ENCODE assay signal across 2 cellular contexts in genomic region chr22:38007330-38007902, GRCh38.
TF ChIP-seq lines count a peak whose summit lies in the region.

No MANE protein-coding gene starts in this region.

TF ChIP-seq in HepG2, 621 proteins besides CTCF, POLR2A, EP300 and RAD21:
- no peak for TF ChIP-seq ETV5 (CRISPR knock-in tag; IDR thresholded peaks at IDR 0.05; ENCODE audit: borderline replicate concordance)
- TF ChIP-seq ZNF788 (CRISPR knock-in tag; IDR thresholded peaks at IDR 0.05; ENCODE audit: borderline replicate concordance): peak; percentile 45; the same call in 1 of the 2 replicates
- TF ChIP-seq ZNF772 (CRISPR knock-in tag; IDR thresholded peaks at IDR 0.05): no peak
- TF ChIP-seq ZNF143 (CRISPR knock-in tag; IDR thresholded peaks at IDR 0.05): peak; percentile 8; the same call in 1 of the 2 replicates
- peak; percentile 60; the same call in 1 of the 2 replicates for TF ChIP-seq ZFX (CRISPR knock-in tag; IDR thresholded peaks at IDR 0.05; ENCODE audit: low read depth)
- no peak for TF ChIP-seq PPARG (CRISPR knock-in tag; conservative IDR thresholded peaks at IDR 0.05)
- TF ChIP-seq ZNF687 (CRISPR knock-in tag; IDR thresholded peaks at IDR 0.05): peak; percentile 62
- no peak for TF ChIP-seq ZNF362 (CRISPR knock-in tag; IDR thresholded peaks at IDR 0.05; ENCODE audit: borderline replicate concordance)
- 0 out of 2 replicates have a peak, but pooled peaks have one; percentile 15 for TF ChIP-seq ZNF235 (CRISPR knock-in tag; IDR thresholded peaks at IDR 0.05; ENCODE audit: borderline replicate concordance)
- no peak for TF ChIP-seq ZFY (CRISPR knock-in tag; IDR thresholded peaks at IDR 0.05)
- TF ChIP-seq SNAI1 (CRISPR knock-in tag; IDR thresholded peaks at IDR 0.05; ENCODE audit: borderline replicate concordance): 0 out of 2 replicates have a peak, but pooled peaks have one; percentile 23
- 0 out of 2 replicates have a peak, but pooled peaks have one; percentile 19 for TF ChIP-seq ZFP91 (CRISPR knock-in tag; IDR thresholded peaks at IDR 0.05; ENCODE audit: borderline replicate concordance)
- TF ChIP-seq EEA1 (CRISPR knock-in tag; IDR thresholded peaks at IDR 0.05; ENCODE audit: borderline replicate concordance): no peak

TF ChIP-seq in SK-N-SH, 30 proteins besides CTCF, POLR2A, EP300 and RAD21:
- TF ChIP-seq USF1 (IDR thresholded peaks at IDR 0.05; ENCODE audit: borderline replicate concordance, low read depth): no peak
